Comparison of ENCODE assay signal across 13 cellular contexts in genomic region chr22:46366801-46367706, GRCh38. TPM values are rescaled to one million over a fixed set of nuclear protein-coding genes. Genes with fewer than 3 reads are reported as not detected.
DNase-seq lines count a peak whose midpoint lies in the region; ATAC-seq and TF ChIP-seq lines count a peak whose summit lies in the region.
"Had no signal": no experiment of that assay in that cellular context is flagged by ENCODE, and none has a peak within 500 bp of the region (broad histone marks: within the 10 kb centered on the region; RNA-seq: fewer than 3 reads in every experiment).

No MANE protein-coding gene starts in this region.

- no peak; the same call in 1 of the 2 replicates for TF ChIP-seq CTCF in OCI-LY7 (conservative IDR thresholded peaks at IDR 0.05; ENCODE audit: low read length)

- no peaks in the 10 kb centered on the region for H3K36me3 ChIP-seq in CD8-positive, alpha-beta memory T cell (ENCODE audit: insufficient read depth, low read length)
- H3K36me3 ChIP-seq in OCI-LY7 (ENCODE audit: insufficient read depth, low read length): no peaks in the 10 kb centered on the region

- CTCF ChIA-PET in CD8-positive, alpha-beta memory T cell (lab: Charles Lee): interaction anchor here (0.9 to 3.1 kb wide), 20 partner anchors 10 to 181 kb away, joined by 3 to 46 read pairs (median 5); no protein-coding TSS in a partner anchor
- CTCF ChIA-PET in OCI-LY7 (lab: Charles Lee; ENCODE audit: unreplicated experiment): interaction anchor here (0.6 to 1.9 kb wide), 2 partner anchors 175 to 664 kb away, joined by 4 to 7 read pairs; no protein-coding TSS in a partner anchor

- H2AFZ ChIP-seq in OCI-LY7 (ENCODE audit: low read length): no peak overlapping the region; the same call in 1 of the 2 replicates

- POLR2A ChIA-PET in CD8-positive, alpha-beta memory T cell (lab: Charles Lee): no interaction called here
- POLR2A ChIA-PET in OCI-LY7 (lab: Charles Lee): interaction anchor here (0.6 kb wide), 1 partner anchor 729 kb away, joined by 4 read pairs; no protein-coding TSS in a partner anchor

- H4K20me1 ChIP-seq in OCI-LY7 (ENCODE audit: insufficient read depth, low read length): no peaks in the 10 kb centered on the region

- peaks cover 26% of the 10 kb centered on the region for H3K4me1 ChIP-seq in CD8-positive, alpha-beta memory T cell (ENCODE audit: insufficient read depth, low read length)
- H3K4me1 ChIP-seq in OCI-LY7 (ENCODE audit: insufficient read depth, low read length, poor library complexity, severe bottlenecking) (peaks cover 25% of the 10 kb centered on the region), mononuclear cell (ENCODE audit: insufficient read depth, low read length) (peaks cover 22% of the 10 kb centered on the region)
- H3K4me1 ChIP-seq: foreskin keratinocyte, testis had no signal

- no peak overlapping the region for H3K4me3 ChIP-seq in CD8-positive, alpha-beta memory T cell (ENCODE audit: low read length)
- H3K4me3 ChIP-seq in OCI-LY7 (ENCODE audit: low read depth, low read length, poor library complexity, severe bottlenecking) (no peak overlapping the region), mononuclear cell (ENCODE audit: low read length) (peak overlapping the region; percentile 13)
- H3K4me3 ChIP-seq: testis had no signal

- no peaks in the 10 kb centered on the region for H3K9me3 Mint-ChIP-seq in CD8-positive, alpha-beta memory T cell
- H3K9me3 Mint-ChIP-seq: H9 had no signal

- H3K4me1 Mint-ChIP-seq in CD8-positive, alpha-beta memory T cell: peaks cover 28 to 37% (median 32%) of the 10 kb centered on the region in 3 donors

- intact Hi-C loops in OCI-LY7 (cut with micrococcal nuclease; ENCODE audit: unreplicated experiment) (loop anchor here (1.0 kb wide), 1 partner anchor 175 kb away; no protein-coding TSS in a partner anchor), posterior vena cava (cut with DNase I) (loop anchor here in 1 of 2 donors (5.0 kb wide), 1 partner anchor 175 kb away; no protein-coding TSS in a partner anchor)

- no peaks in the 10 kb centered on the region for H3K79me2 ChIP-seq in OCI-LY7 (ENCODE audit: insufficient read depth, low read depth, low read length)

- no peaks in the 10 kb centered on the region for H3K9me2 ChIP-seq in OCI-LY7 (ENCODE audit: insufficient read depth, low read length)

- peaks cover 0 to 10% of the 10 kb centered on the region in 2 donors for H3K27me3 Mint-ChIP-seq in CD8-positive, alpha-beta memory T cell
- H3K27me3 Mint-ChIP-seq: brain had no signal

- H3K27ac ChIP-seq in CD8-positive, alpha-beta memory T cell (ENCODE audit: low read depth, low read length): no peak overlapping the region
- peak overlapping the region; percentile 39 for H3K27ac ChIP-seq in OCI-LY7 (ENCODE audit: low read depth, low read length, poor library complexity, severe bottlenecking)
- H3K27ac ChIP-seq: foreskin keratinocyte, testis, VCaP had no signal

- H3K9me3 ChIP-seq in CD8-positive, alpha-beta memory T cell (ENCODE audit: low read length): no peaks in the 10 kb centered on the region
- H3K9me3 ChIP-seq in OCI-LY7 (ENCODE audit: low read length) (no peaks in the 10 kb centered on the region), mononuclear cell (ENCODE audit: low read depth, low read length) (no peaks in the 10 kb centered on the region)
- H3K9me3 ChIP-seq: testis had no signal

- peak overlapping the region; percentile 53 for H3K4me2 ChIP-seq in OCI-LY7 (ENCODE audit: low read length)

- H3K4me3 Mint-ChIP-seq in CD8-positive, alpha-beta memory T cell: peak overlapping the region in 6 of 7 donors; percentile 11 to 83 (median 60)
- H3K4me3 Mint-ChIP-seq: brain, H9 had no signal

- no peaks in the 10 kb centered on the region for H3K27me3 ChIP-seq in CD8-positive, alpha-beta memory T cell (ENCODE audit: insufficient read depth, low read length, poor library complexity, severe bottlenecking)
- H3K27me3 ChIP-seq in mononuclear cell (ENCODE audit: insufficient read depth, low read length): no peaks in the 10 kb centered on the region
- H3K27me3 ChIP-seq: foreskin keratinocyte, testis had no signal

- H3K36me3 Mint-ChIP-seq in CD8-positive, alpha-beta memory T cell: no peaks in the 10 kb centered on the region

- no TSS peak for BruUV-seq in OCI-LY7 (replicated peaks; lab: Mats Ljungman, UMichigan)

- DNase-seq in DMS153 treated with DMSO at 0.1 percent for 48 hours (lab: John Stamatoyannopoulos, UW; ENCODE audit: unreplicated experiment): peak; percentile 9
- no peak for DNase-seq in DMS153 (lab: John Stamatoyannopoulos, UW)
- peak in 1 of 5 donors; percentile 52 for DNase-seq in CD8-positive, alpha-beta memory T cell
- DNase-seq in OCI-LY7 (ENCODE audit: low spot score): peak; percentile 77
- DNase-seq in posterior vena cava (ENCODE audit: low spot score): no peak
- no peak for DNase-seq in NCI-H2081 treated with DMSO at 0.1 percent for 48 hours (lab: John Stamatoyannopoulos, UW)

- ATAC-seq in GM18511 (IDR thresholded peaks at IDR 0.05; ENCODE audit: unreplicated experiment): no peak

- peak overlapping the region in 3 of 8 donors; percentile 53 to 90 (median 81) for H3K27ac Mint-ChIP-seq in CD8-positive, alpha-beta memory T cell

RNA-seq across cellular contexts. Expression of gene TRMU, which starts 31.5 kb away (rescaled TPM):
- 10 to 100 TPM; 68.9 to 69.5 TPM for total RNA-seq in CD8-positive, alpha-beta memory T cell
- polyA plus RNA-seq in CD8-positive, alpha-beta memory T cell: 13.3 TPM
- total RNA-seq in OCI-LY7 (2014; rRNA removed; shearing (Covaris generic)): 73.6 and 88.2 TPM in 2 replicates
- total RNA-seq in OCI-LY7 (2022) (109 and 121 TPM in 2 replicates), mononuclear cell (26.0 TPM), posterior vena cava (10 to 100 TPM; 21.2 to 27.2 TPM)

Comparison
In these comparisons a context has a peak if more than half of its experiments do, and no peak if none do; other contexts are left out.
1. DNase-seq: peak in DMS153 treated with DMSO at 0.1 percent for 48 hours (single experiment) and OCI-LY7 (single experiment); none in DMS153 (single experiment), posterior vena cava (single experiment) and NCI-H2081 treated with DMSO at 0.1 percent for 48 hours (single experiment).